ENCODE assay signal across 33 cellular contexts in genomic region chrX:1477229-1477628, GRCh38. TPM values are rescaled to one million over a fixed set of nuclear protein-coding genes. Genes with fewer than 3 reads are reported as not detected.
DNase-seq lines count a peak whose midpoint lies in the region; ATAC-seq, FAIRE-seq and TF ChIP-seq lines count a peak whose summit lies in the region.
"Had no signal": no experiment of that assay in that cellular context is flagged by ENCODE, and none has a peak within 500 bp of the region (broad histone marks: within the 10 kb centered on the region; RNA-seq: fewer than 3 reads in every experiment).

No MANE protein-coding gene starts in this region.

- H3F3A ChIP-seq in Loucy (ENCODE audit: low read depth) = peaks cover 2% of the 10 kb centered on the region; the same call in 1 of the 2 replicates

- peaks cover 74% of the 10 kb centered on the region for H3K36me3 Mint-ChIP-seq in T-helper 2 cell treated with Interferon-gamma antibody and Interleukin-4, amounts not matched to agents 5 μg/mL and 100 μg/mL, for 36 hours (ENCODE audit: low read depth)
- peaks cover 66% of the 10 kb centered on the region for H3K36me3 Mint-ChIP-seq in effector memory CD8-positive, alpha-beta T cell (ENCODE audit: insufficient read depth)

- no peak for ATAC-seq in A549
- ATAC-seq in effector memory CD8-positive, alpha-beta T cell (replicated peaks) = no peak
- no peak for ATAC-seq in GM18907 (IDR thresholded peaks at IDR 0.05; ENCODE audit: unreplicated experiment)
- ATAC-seq: activated naive CD8-positive, alpha-beta T cell treated with anti-CD3 and anti-CD28 coated beads, Interleukin-2, amount 50 U/mL, for 24 hours; left lobe of liver; pancreas; PC-3 had no signal

- POLR2A ChIA-PET in A549 (lab: Yijun Ruan, JAX) = no interaction called here

- TF ChIP-seq RAD21 in A549 (conservative IDR thresholded peaks at IDR 0.05 in 1 of 2, IDR thresholded peaks at IDR 0.05 in 1 of 2) = no peak

- WGBS in A549 (ENCODE audit: missing lambda C conversion rate) = 41% methylated on average over 3 of the region's 3 CpGs

- no peak for TF ChIP-seq EP300 in A549 (IDR thresholded peaks at IDR 0.05)

- H3K36me3 ChIP-seq in Loucy (ENCODE audit: insufficient read depth, low read length) = peaks cover 7% of the 10 kb centered on the region
- H3K36me3 ChIP-seq: cardiac muscle cell, colonic mucosa, pancreas had no signal

- peaks cover 14% of the 10 kb centered on the region for H4K20me1 ChIP-seq in Loucy (ENCODE audit: insufficient read depth, low read length, poor library complexity, severe bottlenecking)

- no peak for DNase-seq in T-helper 2 cell treated with Interferon-gamma antibody and Interleukin-4, amounts not matched to agents 5 μg/mL and 100 μg/mL, for 36 hours (ENCODE audit: low spot score)
- no peak for DNase-seq in T-helper 2 cell
- no peak for DNase-seq in A549 (ENCODE audit: low read depth in 1 of 2, low spot score in 1 of 2)
- no peak for DNase-seq in effector memory CD8-positive, alpha-beta T cell
- no peak for DNase-seq in GM19239 (ENCODE audit: insufficient read length, low spot score)
- DNase-seq in GF-D8 (lab: John Stamatoyannopoulos, UW) = no peak
- DNase-seq: 8988T; activated effector memory CD4-positive, alpha-beta T cell treated with Interleukin-2 at 50 U/mL for 16 hours; effector CD8-positive, alpha-beta T cell; hippocampal formation; KBM-7; MM.1S; NCI-H2029 treated with DMSO at 0.1 percent for 48 hours; NCI-H2227 treated with DMSO at 0.1 percent for 48 hours; NCI-H526; pancreas; PC-3; stimulated activated naive CD4-positive, alpha-beta T cell treated with Interleukin-2 at 50 U/mL for 16 hours; testis had no signal

- peaks cover 15% of the 10 kb centered on the region; the same call in 2 of the 3 replicates for H3K4me1 ChIP-seq in A549
- peaks cover 36% of the 10 kb centered on the region for H3K4me1 ChIP-seq in Loucy (ENCODE audit: insufficient read depth, low read length, poor library complexity, severe bottlenecking)
- H3K4me1 ChIP-seq: colonic mucosa, pancreas, testis had no signal

- no peaks in the 10 kb centered on the region for H3K27me3 ChIP-seq in Loucy (ENCODE audit: insufficient read depth, low read length, poor library complexity, severe bottlenecking)
- H3K27me3 ChIP-seq: cardiac muscle cell, colonic mucosa, pancreas, testis had no signal

- no peak overlapping the region for H3K4me3 Mint-ChIP-seq in T-helper 2 cell treated with Interferon-gamma antibody and Interleukin-4, amounts not matched to agents 5 μg/mL and 100 μg/mL, for 36 hours
- H3K4me3 Mint-ChIP-seq in effector memory CD8-positive, alpha-beta T cell = peak overlapping the region; percentile 35 to 39
- H3K4me3 Mint-ChIP-seq: activated naive CD8-positive, alpha-beta T cell treated with anti-CD3 and anti-CD28 coated beads, Interleukin-2, amount 50 U/mL, for 24 hours; CD14-positive monocyte; neural crest cell had no signal

- H3K4me2 ChIP-seq in A549 (no peak overlapping the region), Loucy (ENCODE audit: low read depth, low read length, poor library complexity, severe bottlenecking) (peak overlapping the region; percentile 35)

- FAIRE-seq in A549 (lab: Jason Lieb, UNC) (peak; percentile 32), GM19239 (lab: Jason Lieb, UNC) (no peak)
- FAIRE-seq: astrocyte, D721Med, GM18507, H1, HTR-8/SVneo, pancreas had no signal

- H3K9me3 ChIP-seq in A549 (no peaks in the 10 kb centered on the region), Loucy (ENCODE audit: insufficient read depth, low read depth, low read length) (no peaks in the 10 kb centered on the region)
- H3K9me3 ChIP-seq: colonic mucosa, pancreas, testis had no signal

- H3K4me1 Mint-ChIP-seq in T-helper 2 cell treated with Interferon-gamma antibody and Interleukin-4, amounts not matched to agents 5 μg/mL and 100 μg/mL, for 36 hours (ENCODE audit: low read depth) = peaks cover 73% of the 10 kb centered on the region
- peaks cover 76 to 87% of the 10 kb centered on the region in 2 donors for H3K4me1 Mint-ChIP-seq in effector memory CD8-positive, alpha-beta T cell (ENCODE audit: low read depth in 2 of 2)

- no peaks in the 10 kb centered on the region for H3K9me2 ChIP-seq in Loucy (replicated peaks; ENCODE audit: low read depth, low read length)

- H3K4me3 ChIP-seq in A549 = no peak overlapping the region
- H3K4me3 ChIP-seq in Loucy (ENCODE audit: low read length, poor library complexity, severe bottlenecking) = no peak overlapping the region
- H3K4me3 ChIP-seq: cardiac muscle cell, colonic mucosa, pancreas, testis had no signal

- peaks cover 74% of the 10 kb centered on the region for H3K79me2 ChIP-seq in Loucy (ENCODE audit: insufficient read depth, low read length)

- no peak overlapping the region for H2AFZ ChIP-seq in Loucy (ENCODE audit: low read length)

- peaks cover 39% of the 10 kb centered on the region for H3K9me3 Mint-ChIP-seq in T-helper 2 cell treated with Interferon-gamma antibody and Interleukin-4, amounts not matched to agents 5 μg/mL and 100 μg/mL, for 36 hours
- H3K9me3 Mint-ChIP-seq in effector memory CD8-positive, alpha-beta T cell = peaks cover 16 to 38% of the 10 kb centered on the region in 2 donors

- no peak overlapping the region for H3K27ac ChIP-seq in A549
- H3K27ac ChIP-seq: cardiac muscle cell, colonic mucosa, epithelial cell of prostate, pancreas, testis had no signal

- TF ChIP-seq POLR2A in A549 (IDR thresholded peaks at IDR 0.05; ENCODE audit: low read length) = no peak

- no peaks in the 10 kb centered on the region for H3K27me3 Mint-ChIP-seq in T-helper 2 cell treated with Interferon-gamma antibody and Interleukin-4, amounts not matched to agents 5 μg/mL and 100 μg/mL, for 36 hours (ENCODE audit: low read depth)
- H3K27me3 Mint-ChIP-seq in effector memory CD8-positive, alpha-beta T cell = no peaks in the 10 kb centered on the region
- H3K27me3 Mint-ChIP-seq: activated naive CD8-positive, alpha-beta T cell treated with anti-CD3 and anti-CD28 coated beads, Interleukin-2, amount 50 U/mL, for 24 hours had no signal

- H3K27ac Mint-ChIP-seq in T-helper 2 cell treated with Interferon-gamma antibody and Interleukin-4, amounts not matched to agents 5 μg/mL and 100 μg/mL, for 36 hours = peak overlapping the region; percentile 73
- peak overlapping the region; percentile 96 to 98 for H3K27ac Mint-ChIP-seq in effector memory CD8-positive, alpha-beta T cell
- H3K27ac Mint-ChIP-seq: activated naive CD8-positive, alpha-beta T cell treated with anti-CD3 and anti-CD28 coated beads, Interleukin-2, amount 50 U/mL, for 24 hours had no signal

- CTCF ChIA-PET in A549 (lab: Yijun Ruan, JAX) = no interaction called here

- TF ChIP-seq CTCF in A549 (IDR thresholded peaks at IDR 0.05) (no peak), Loucy (conservative IDR thresholded peaks at IDR 0.05; ENCODE audit: low read length) (no peak)

- H3K9ac ChIP-seq in Loucy (ENCODE audit: low read depth, low read length, poor library complexity, severe bottlenecking) = no peak overlapping the region

TF ChIP-seq in A549, 52 proteins besides CTCF, POLR2A, EP300 and RAD21:
- TF ChIP-seq ESRRA (IDR thresholded peaks at IDR 0.05; ENCODE audit: borderline replicate concordance, low read length) (no peak), ZC3H11A (IDR thresholded peaks at IDR 0.05) (no peak), RNF2 (IDR thresholded peaks at IDR 0.05; ENCODE audit: borderline replicate concordance, low read depth) (no peak), ZFP36 (IDR thresholded peaks at IDR 0.05; ENCODE audit: borderline replicate concordance, partially characterized antibody) (no peak), HOXA7 (CRISPR knock-in tag; IDR thresholded peaks at IDR 0.05) (no peak), RFX5 (IDR thresholded peaks at IDR 0.05) (no peak), FOXS1 (CRISPR knock-in tag; IDR thresholded peaks at IDR 0.05) (no peak), KDM1A (IDR thresholded peaks at IDR 0.05; ENCODE audit: low read depth) (no peak), JUN (IDR thresholded peaks at IDR 0.05) (no peak), SMC3 (IDR thresholded peaks at IDR 0.05) (no peak), E2F6 (IDR thresholded peaks at IDR 0.05; ENCODE audit: borderline replicate concordance, low read depth) (no peak), POLR2AphosphoS2 (conservative IDR thresholded peaks at IDR 0.05; ENCODE audit: low read length) (no peak), NPAS2 (CRISPR knock-in tag; IDR thresholded peaks at IDR 0.05; ENCODE audit: borderline replicate concordance) (no peak)

RNA-seq across cellular contexts. Expression of gene ASMTL, which starts 24.5 kb away (rescaled TPM):
- polyA plus RNA-seq in A549 (2011; rRNA removed) = 15.4 and 15.6 TPM in 2 replicates
- polyA plus RNA-seq in A549 (2012; cell fraction: cytosol; rRNA removed) = 26.6 and 30.8 TPM in 2 replicates
- 39.8 and 40.3 TPM in 2 replicates for polyA plus RNA-seq in A549 (2012; cell fraction: nucleus; rRNA removed)
- polyA plus RNA-seq in A549 (2017; fragmentation: RNase III; extraction: RNeasy Plus Mini Kit Qiagen cat#74134 plus additional on column Dnase treatment) = 12.2 to 14.4 TPM (median 12.3 TPM) in 3 replicates
- polyA minus RNA-seq in A549 (2011; rRNA and poly(A)+ RNA removed) = 14.7 and 16.7 TPM in 2 replicates

RNA-seq across cellular contexts. Expression of gene P2RY8, which starts 59.8 kb away (rescaled TPM):
- polyA plus RNA-seq in A549 (2011; rRNA removed) (not detected in 2 replicates), A549 (2017; fragmentation: RNase III; extraction: RNeasy Plus Mini Kit Qiagen cat#74134 plus additional on column Dnase treatment) (0.03 TPM in 1 of 3 replicates, not detected in the others)
- 0.01 TPM in 1 of 2 replicates, not detected in the other for polyA plus RNA-seq in A549 (2012; cell fraction: cytosol; rRNA removed)
- polyA plus RNA-seq in A549 (2012; cell fraction: nucleus; rRNA removed) = not detected in 2 replicates
- polyA minus RNA-seq in A549 (2011; rRNA and poly(A)+ RNA removed) = not detected in 2 replicates
- polyA plus RNA-seq: cardiac muscle cell had no signal
